In genomic region chr16:77833906-77834599, GRCh38 we compare ENCODE assay signal across 11 cellular contexts. TPM values are rescaled to one million over a fixed set of nuclear protein-coding genes. Genes with fewer than 3 reads are reported as not detected.
DNase-seq lines count a peak whose midpoint lies in the region; ATAC-seq and TF ChIP-seq lines count a peak whose summit lies in the region.
"Had no signal": no experiment of that assay in that cellular context is flagged by ENCODE, and none has a peak within 500 bp of the region (broad histone marks: within the 10 kb centered on the region; RNA-seq: fewer than 3 reads in every experiment).

No MANE protein-coding gene starts in this region.

- peak overlapping the region; percentile 59 to 71 for H3K27ac ChIP-seq in ascending aorta
- peak overlapping the region; percentile 59 for H3K27ac ChIP-seq in hepatocyte
- peak overlapping the region; percentile 40 to 71 (median 59) for H3K27ac ChIP-seq in tibial nerve
- H3K27ac ChIP-seq in colonic mucosa = no peak overlapping the region

- H3K9ac ChIP-seq in colonic mucosa (ENCODE audit: low read depth in 2 of 2, low read length in 2 of 2) = no peak overlapping the region

- peaks cover 15% of the 10 kb centered on the region for H3K27me3 Mint-ChIP-seq in activated T-cell treated with anti-CD3 and anti-CD28 coated beads, Interleukin-2, amount 50 U/mL, for 72 hours (ENCODE audit: low read depth)

- H3K27me3 ChIP-seq in ascending aorta (no peaks in the 10 kb centered on the region), hepatocyte (no peaks in the 10 kb centered on the region), tibial nerve (no peaks in the 10 kb centered on the region), colonic mucosa (no peaks in the 10 kb centered on the region)
- H3K27me3 ChIP-seq: MG63 had no signal

- TF ChIP-seq POLR2A in tibial nerve (IDR thresholded peaks at IDR 0.05) = no peak

- H3K4me2 ChIP-seq in hepatocyte = no peak overlapping the region

- no peak for TF ChIP-seq CTCF in HFF-Myc (IDR thresholded peaks at IDR 0.05; ENCODE audit: low read depth, low read length, missing control alignments)
- TF ChIP-seq CTCF in ascending aorta (IDR thresholded peaks at IDR 0.05) = no peak
- no peak for TF ChIP-seq CTCF in hepatocyte (IDR thresholded peaks at IDR 0.05; ENCODE audit: poor library complexity)
- no peak for TF ChIP-seq CTCF in tibial nerve (IDR thresholded peaks at IDR 0.05)
- no peak for TF ChIP-seq CTCF in colonic mucosa (IDR thresholded peaks at IDR 0.05)

- no peak for TF ChIP-seq EP300 in tibial nerve (IDR thresholded peaks at IDR 0.05)

- intact Hi-C loops in ascending aorta (cut with DNase I) (no loop called here), colonic mucosa (cut with DNase I) (no loop called here)

- H3K9me3 ChIP-seq in ascending aorta (no peaks in the 10 kb centered on the region), hepatocyte (ENCODE audit: low read depth) (no peaks in the 10 kb centered on the region), tibial nerve (no peaks in the 10 kb centered on the region), colonic mucosa (no peaks in the 10 kb centered on the region)
- H3K9me3 ChIP-seq: MG63 had no signal

- H3K79me2 ChIP-seq in hepatocyte = no peaks in the 10 kb centered on the region

- H4K20me1 ChIP-seq in hepatocyte (ENCODE audit: insufficient read depth, poor library complexity, severe bottlenecking) = no peaks in the 10 kb centered on the region

- H3K9me3 Mint-ChIP-seq in activated T-cell treated with anti-CD3 and anti-CD28 coated beads, Interleukin-2, amount 50 U/mL, for 72 hours = no peaks in the 10 kb centered on the region

- H3K36me3 ChIP-seq in ascending aorta (no peaks in the 10 kb centered on the region), hepatocyte (replicated peaks; ENCODE audit: insufficient read depth, low read depth) (no peaks in the 10 kb centered on the region), tibial nerve (no peaks in the 10 kb centered on the region), colonic mucosa (no peaks in the 10 kb centered on the region)
- H3K36me3 ChIP-seq: MG63 had no signal

- H3K4me1 Mint-ChIP-seq in activated T-cell treated with anti-CD3 and anti-CD28 coated beads, Interleukin-2, amount 50 U/mL, for 72 hours (ENCODE audit: low read depth) = no peaks in the 10 kb centered on the region

- H3K9me2 ChIP-seq in hepatocyte (replicated peaks; ENCODE audit: insufficient read depth) = no peaks in the 10 kb centered on the region

- 70% methylated on average over 10 of the region's 10 CpGs for WGBS in hepatocyte (ENCODE audit: low lambda C conversion rate, missing lambda C conversion rate)
- WGBS in tibial nerve, 2 donors = 54 to 55% methylated on average over 10 of the region's 10 CpGs

- no peak overlapping the region for H3K27ac Mint-ChIP-seq in activated T-cell treated with anti-CD3 and anti-CD28 coated beads, Interleukin-2, amount 50 U/mL, for 72 hours

- H3K4me3 ChIP-seq in HFF-Myc (replicated peaks; ENCODE audit: low read depth, low read length) = no peak overlapping the region
- peak overlapping the region in 1 of 2 donors; percentile 2 for H3K4me3 ChIP-seq in ascending aorta
- H3K4me3 ChIP-seq in hepatocyte = no peak overlapping the region
- H3K4me3 ChIP-seq in tibial nerve = no peak overlapping the region
- no peak overlapping the region for H3K4me3 ChIP-seq in colonic mucosa
- H3K4me3 ChIP-seq: MG63 had no signal

- no peak for ATAC-seq in activated T-cell treated with anti-CD3 and anti-CD28 coated beads, Interleukin-2, amount 50 U/mL, for 72 hours (replicated peaks in 1 of 2)
- ATAC-seq: esophagus mucosa had no signal

- H2AFZ ChIP-seq in hepatocyte = no peak overlapping the region

- H3K4me1 ChIP-seq in ascending aorta (peaks cover 5 to 10% of the 10 kb centered on the region in 2 donors), hepatocyte (ENCODE audit: insufficient read depth) (no peaks in the 10 kb centered on the region), tibial nerve (peaks cover 0 to 16% (median 3%) of the 10 kb centered on the region in 4 donors), colonic mucosa (no peaks in the 10 kb centered on the region)

- H3K4me3 Mint-ChIP-seq in activated T-cell treated with anti-CD3 and anti-CD28 coated beads, Interleukin-2, amount 50 U/mL, for 72 hours = no peak overlapping the region

- H3K36me3 Mint-ChIP-seq in activated T-cell treated with anti-CD3 and anti-CD28 coated beads, Interleukin-2, amount 50 U/mL, for 72 hours (ENCODE audit: insufficient read depth in 2 of 2) = no peaks in the 10 kb centered on the region

- DNase-seq in HFF-Myc (ENCODE audit: extremely low read depth, low read depth) (peak; percentile 9), ascending aorta (ENCODE audit: low spot score in 2 of 2) (peak in 1 of 2 donors; percentile 65), hepatocyte (ENCODE audit: low spot score) (no peak), tibial nerve (ENCODE audit: low spot score in 2 of 2) (no peak), SHP77 (lab: John Stamatoyannopoulos, UW) (no peak), colonic mucosa (no peak)
- DNase-seq in activated T-cell treated with anti-CD3 and anti-CD28 coated beads, Interleukin-2, amount 50 U/mL, for 72 hours = no peak
- DNase-seq: activated CD4-positive, alpha-beta T cell treated with anti-CD3 and anti-CD28 coated beads for 4 hours; activated naive CD4-positive, alpha-beta T cell treated with anti-CD3 and anti-CD28 coated beads, Interleukin-2, amount 50 U/mL, for 16 hours; MG63 had no signal

RNA-seq across cellular contexts. Expression of gene VAT1L, which starts 45.7 kb away (rescaled TPM):
- total RNA-seq in ascending aorta (12.6 TPM), hepatocyte (3.1 and 5.2 TPM in 2 replicates), tibial nerve (10 to 100 TPM in 3 of 4 donors, 1 to 10 TPM in 1; 7.2 to 21.6 (median 19.5) TPM), colonic mucosa (1 to 10 TPM; 1.4 to 3.3 TPM)
- 5.9 and 7.2 TPM in 2 replicates for polyA plus RNA-seq in hepatocyte
- total RNA-seq in activated T-cell treated with anti-CD3 and anti-CD28 coated beads, Interleukin-2, amount 50 U/mL, for 72 hours = under 1 TPM in 1 of 2 donors, not detected in 1; 0.07 TPM
